8 cellular contexts compared by ENCODE assay signal in genomic region chr6:41713650-41714291, GRCh38. TPM values are rescaled to one million over a fixed set of nuclear protein-coding genes. Genes with fewer than 3 reads are reported as not detected.
DNase-seq lines count a peak whose midpoint lies in the region; ATAC-seq and TF ChIP-seq lines count a peak whose summit lies in the region.

No MANE protein-coding gene starts in this region.

- 77 to 86% methylated on average over 14 of the region's 14 CpGs for WGBS in testis, 2 donors

- no peak for TF ChIP-seq CTCF in testis (IDR thresholded peaks at IDR 0.05)

- no peaks in the 10 kb centered on the region for H3K9me3 ChIP-seq in testis

- intact Hi-C loops in Right ventricle myocardium inferior (cut with DNase I) (no loop called here), cardiac septum (cut with DNase I) (no loop called here), testis (cut with DNase I; ENCODE audit: low total_unique reads) (no loop called here)

- no peak for TF ChIP-seq POLR2A in testis (IDR thresholded peaks at IDR 0.05)

- H3K27me3 ChIP-seq in testis: no peaks in the 10 kb centered on the region

- peaks cover 32% of the 10 kb centered on the region for H3K4me1 ChIP-seq in testis

- no peak overlapping the region for H3K27ac ChIP-seq in testis

- no peaks in the 10 kb centered on the region for H3K36me3 ChIP-seq in testis (ENCODE audit: low read depth, missing control alignments)

- no peak overlapping the region for H3K4me3 ChIP-seq in testis

- ATAC-seq in Right ventricle myocardium inferior (peak; percentile 12), HG03457 (IDR thresholded peaks at IDR 0.05; ENCODE audit: unreplicated experiment) (peak; percentile 50), esophagus mucosa (peak; percentile 81)

- no peak for DNase-seq in Right ventricle myocardium inferior (ENCODE audit: missing footprints)
- no peak for DNase-seq in cardiac septum (ENCODE audit: low spot score)
- peak; percentile 80 for DNase-seq in testis
- DNase-seq in AML-193 (lab: John Stamatoyannopoulos, UW): no peak
- DNase-seq in effector CD8-positive, alpha-beta T cell (lab: John Stamatoyannopoulos, UW): no peak
- DNase-seq in hepatic stellate cell (ENCODE audit: low spot score): no peak

RNA-seq across cellular contexts. Expression of gene TFEB, which starts 21.6 kb away (rescaled TPM):
- total RNA-seq in Right ventricle myocardium inferior (39.5 TPM), cardiac septum (45.6 TPM), esophagus mucosa (10.9 TPM), testis (1 to 10 TPM; 4.5 to 5.2 TPM)
- polyA plus RNA-seq in testis (ENCODE audit: insufficient read depth, low read depth, low replicate concordance): 6.3 TPM

RNA-seq across cellular contexts. Expression of gene PGC, which starts 33.4 kb away (rescaled TPM):
- total RNA-seq in Right ventricle myocardium inferior (not detected), cardiac septum (not detected), esophagus mucosa (not detected), testis (1 to 10 TPM in 1 of 2 donors, not detected in 1; 1.3 TPM)
- polyA plus RNA-seq in testis (ENCODE audit: insufficient read depth, low read depth, low replicate concordance): 0.42 TPM

Comparison
In these comparisons a context has a peak if more than half of its experiments do, and no peak if none do; other contexts are left out.
1. ATAC-seq: peak in every context shown above with its lines; median percentile 81 in esophagus mucosa; 50 in HG03457; 12 in Right ventricle myocardium inferior.